ENCODE assay signal across 19 cellular contexts in the genomic region with DNA sequence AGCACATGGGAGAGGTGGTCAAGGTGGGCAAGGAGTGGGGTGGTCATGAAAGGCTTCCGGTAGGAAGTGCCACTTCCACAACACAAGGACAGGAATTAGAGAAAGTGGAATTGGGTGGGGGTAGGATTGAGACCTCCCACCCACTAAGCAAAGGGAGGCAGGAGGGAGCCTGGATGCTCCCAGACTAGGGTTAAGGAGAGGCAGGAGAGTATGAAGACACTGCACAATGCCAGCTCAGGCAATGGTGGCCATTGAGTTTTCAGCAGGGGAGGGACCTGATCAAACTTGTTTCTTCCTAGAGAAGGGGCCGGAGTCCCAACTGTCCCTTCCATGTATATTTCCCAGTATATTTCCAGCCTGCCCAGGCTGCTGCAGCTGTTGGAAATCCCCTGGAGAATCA. TPM values are rescaled to one million over a fixed set of nuclear protein-coding genes. Genes with fewer than 3 reads are reported as not detected.
A peak's percentile ranks its signal among the peaks of the same experiment; 100 is the strongest.
DNase-seq lines count a peak whose midpoint lies in the region; ATAC-seq and TF ChIP-seq lines count a peak whose summit lies in the region.
"Had no signal": no experiment of that assay in that cellular context is flagged by ENCODE, and none has a peak within 500 bp of the region (broad histone marks: within the 10 kb centered on the region; RNA-seq: fewer than 3 reads in every experiment).

No MANE protein-coding gene starts in this region.

- H3K27ac Mint-ChIP-seq in stimulated activated effector memory CD8-positive, alpha-beta T cell treated with anti-CD3 and anti-CD28 coated beads, Interleukin-12 subunit alpha, Interleukin-12 subunit beta, amount 100 ng/mL, for 72 hours: peak overlapping the region; percentile 27
- H3K27ac Mint-ChIP-seq: B cell, H9 had no signal

- H3K36me3 ChIP-seq in HEK293 (ENCODE audit: control insufficient read depth in 2 of 2, insufficient read depth in 1 of 2, low read length in 2 of 2) (no peaks in the 10 kb centered on the region), neuronal stem cell (replicated peaks in 1 of 2; ENCODE audit: control insufficient read depth in 2 of 2, insufficient read depth in 2 of 2, low read length in 2 of 2) (no peaks in the 10 kb centered on the region)
- H3K36me3 ChIP-seq: BLaER1 treated with 17β-estradiol and CSF1 and Interleukin-3, amounts not matched to agents 10 nM and 100 nM had no signal

- peaks cover 16% of the 10 kb centered on the region for H3K4me1 Mint-ChIP-seq in stimulated activated effector memory CD8-positive, alpha-beta T cell treated with anti-CD3 and anti-CD28 coated beads, Interleukin-12 subunit alpha, Interleukin-12 subunit beta, amount 100 ng/mL, for 72 hours

- H4K8ac ChIP-seq in neuronal stem cell (ENCODE audit: low read depth, low read length): no peak overlapping the region

- H2AFZ ChIP-seq in neuronal stem cell (ENCODE audit: low read length): no peak overlapping the region

- DNase-seq in AG08396 (ENCODE audit: low spot score): peak; percentile 2
- no peak for DNase-seq in neuronal stem cell (ENCODE audit: low spot score)
- no peak for DNase-seq in stimulated activated effector memory CD8-positive, alpha-beta T cell treated with anti-CD3 and anti-CD28 coated beads, Interleukin-12 subunit alpha, Interleukin-12 subunit beta, amount 100 ng/mL, for 72 hours (ENCODE audit: low spot score in 2 of 2)
- DNase-seq in ecto neural progenitor cell (ENCODE audit: low spot score): no peak
- DNase-seq in stimulated activated CD4-positive, alpha-beta T cell treated with anti-CD3 and anti-CD28 coated beads, Interleukin-4, amount 100 ng/mL, for 1 hour: no peak
- DNase-seq: 8988T; CD4-positive, CD25-positive, alpha-beta regulatory T cell; CD8-positive, alpha-beta memory T cell; COR-L47; DMS 273 treated with DMSO at 0.1 percent for 48 hours; DMS53; DND-41; EL; GOT3; H9 had no signal

- H3K4me2 ChIP-seq in neuronal stem cell (ENCODE audit: insufficient read depth, low read length, poor library complexity, severe bottlenecking): no peak overlapping the region
- H3K4me2 ChIP-seq: BLaER1 treated with 17β-estradiol and CSF1 and Interleukin-3, amounts not matched to agents 10 nM and 100 nM had no signal

- H3K18ac ChIP-seq in neuronal stem cell (ENCODE audit: low read length): no peak overlapping the region

- no peak overlapping the region for H2BK120ac ChIP-seq in neuronal stem cell (ENCODE audit: low read depth, low read length)

- H3K79me1 ChIP-seq in neuronal stem cell (ENCODE audit: low read depth, low read length): peaks cover 1% of the 10 kb centered on the region

- H4K91ac ChIP-seq in neuronal stem cell (ENCODE audit: low read depth, low read length, poor library complexity): no peak overlapping the region

- no peak for TF ChIP-seq CTCF in HEK293 (tag by site-specific recombination; IDR thresholded peaks at IDR 0.05)

- no peak overlapping the region for H3K27ac ChIP-seq in HEK293 (ENCODE audit: extremely low read depth, low read depth, low read length)
- no peak overlapping the region for H3K27ac ChIP-seq in neuronal stem cell (replicated peaks; ENCODE audit: low read length)
- H3K27ac ChIP-seq: BLaER1 treated with 17β-estradiol and CSF1 and Interleukin-3, amounts not matched to agents 10 nM and 100 nM had no signal

- peak overlapping the region; percentile 30 for H3K23ac ChIP-seq in neuronal stem cell (ENCODE audit: low read depth, low read length, poor library complexity)

- peaks cover 9 to 36% (median 32%) of the 10 kb centered on the region in 3 experiments for H3K27me3 ChIP-seq in neuronal stem cell (ENCODE audit: control insufficient read depth in 3 of 3, insufficient read depth in 3 of 3, low read depth in 1 of 3, low read length in 3 of 3)

- no peak overlapping the region for H2BK12ac ChIP-seq in neuronal stem cell (ENCODE audit: low read length)

- CTCF ChIA-PET in HEK293 (lab: Yijun Ruan, JAX): interaction anchor here (0.6 to 3.5 kb wide), 8 partner anchors 10 to 291 kb away, joined by 3 to 43 read pairs (median 8); no protein-coding TSS in a partner anchor

- no peak overlapping the region for H3K9ac ChIP-seq in neuronal stem cell (ENCODE audit: low read depth, low read length, poor library complexity)
- H3K9ac ChIP-seq: BLaER1 treated with 17β-estradiol and CSF1 and Interleukin-3, amounts not matched to agents 10 nM and 100 nM had no signal

- H3K4me3 Mint-ChIP-seq in stimulated activated effector memory CD8-positive, alpha-beta T cell treated with anti-CD3 and anti-CD28 coated beads, Interleukin-12 subunit alpha, Interleukin-12 subunit beta, amount 100 ng/mL, for 72 hours: no peak overlapping the region
- H3K4me3 Mint-ChIP-seq: B cell; CD4-positive, CD25-positive, alpha-beta regulatory T cell; H9 had no signal

- no peaks in the 10 kb centered on the region for H3K9me3 Mint-ChIP-seq in stimulated activated effector memory CD8-positive, alpha-beta T cell treated with anti-CD3 and anti-CD28 coated beads, Interleukin-12 subunit alpha, Interleukin-12 subunit beta, amount 100 ng/mL, for 72 hours
- H3K9me3 Mint-ChIP-seq: CD8-positive, alpha-beta memory T cell; H9 had no signal

- no peak overlapping the region for H3K4me3 ChIP-seq in HEK293 (ENCODE audit: low read depth, low read length)
- H3K4me3 ChIP-seq in neuronal stem cell (ENCODE audit: low read length in 2 of 2): no peak overlapping the region
- H3K4me3 ChIP-seq: BLaER1 treated with 17β-estradiol and CSF1 and Interleukin-3, amounts not matched to agents 10 nM and 100 nM had no signal

- POLR2A ChIA-PET in HEK293 (lab: Yijun Ruan, JAX): no interaction called here

- H3K9me3 ChIP-seq in HEK293 (ENCODE audit: control insufficient read depth, insufficient read depth, low read depth, low read length) (no peaks in the 10 kb centered on the region), neuronal stem cell (replicated peaks in 1 of 2; ENCODE audit: control insufficient read depth in 2 of 2, insufficient read depth in 1 of 2, low read depth in 1 of 2, low read length in 2 of 2) (no peaks in the 10 kb centered on the region)
- H3K9me3 ChIP-seq: BLaER1 treated with 17β-estradiol and CSF1 and Interleukin-3, amounts not matched to agents 10 nM and 100 nM had no signal

- no peaks in the 10 kb centered on the region for H3K36me3 Mint-ChIP-seq in stimulated activated effector memory CD8-positive, alpha-beta T cell treated with anti-CD3 and anti-CD28 coated beads, Interleukin-12 subunit alpha, Interleukin-12 subunit beta, amount 100 ng/mL, for 72 hours
- H3K36me3 Mint-ChIP-seq: CD4-positive, CD25-positive, alpha-beta regulatory T cell had no signal

- WGBS in neuronal stem cell (ENCODE audit: extremely low coverage in 2 of 2, insufficient read length in 2 of 2, insufficient replicate concordance in 1 of 2), 2 donors: no CpG with 5 or more reads among the region's 2 CpGs

- H3K4me1 ChIP-seq in HEK293 (ENCODE audit: control insufficient read depth, insufficient read depth, low read length): no peaks in the 10 kb centered on the region
- H3K4me1 ChIP-seq in neuronal stem cell (ENCODE audit: control insufficient read depth in 2 of 2, insufficient read depth in 1 of 2, low read depth in 1 of 2, low read length in 2 of 2): peaks cover 0 to 3% of the 10 kb centered on the region in 2 donors

- no peak overlapping the region for H3K14ac ChIP-seq in neuronal stem cell (ENCODE audit: low read length)

- no peak for ATAC-seq in stimulated activated effector memory CD8-positive, alpha-beta T cell treated with anti-CD3 and anti-CD28 coated beads, Interleukin-12 subunit alpha, Interleukin-12 subunit beta, amount 100 ng/mL, for 72 hours
- ATAC-seq in GM21526 (IDR thresholded peaks at IDR 0.05; ENCODE audit: low FRiP score, unreplicated experiment): no peak

- no peak overlapping the region for H2BK15ac ChIP-seq in neuronal stem cell (ENCODE audit: low read length)

- no peak overlapping the region for H2BK5ac ChIP-seq in neuronal stem cell (ENCODE audit: low read length)

- no peak overlapping the region for H3K4ac ChIP-seq in neuronal stem cell (ENCODE audit: low read length)

- H2AK5ac ChIP-seq in neuronal stem cell (ENCODE audit: low read depth, low read length): no peak overlapping the region

TF ChIP-seq in HEK293, 187 proteins besides CTCF, POLR2A, EP300 and RAD21:
- TF ChIP-seq ZNF785 (tag by site-specific recombination; IDR thresholded peaks at IDR 0.05) (no peak), ZNF600 (tag by site-specific recombination; IDR thresholded peaks at IDR 0.05) (0 out of 2 replicates have a peak, but pooled peaks have one; percentile 24), ZNF146 (tag by site-specific recombination; IDR thresholded peaks at IDR 0.05) (no peak)

RNA-seq across cellular contexts. Expression of a gene that starts 3.1 kb away (rescaled TPM):
- polyA plus RNA-seq in neuronal stem cell (2013, experiment 1 of 2): 10.1 TPM
- 10.1 TPM for polyA plus RNA-seq in neuronal stem cell (2013, experiment 2 of 2)
